22 cellular contexts compared by ENCODE assay signal in the genomic region with DNA sequence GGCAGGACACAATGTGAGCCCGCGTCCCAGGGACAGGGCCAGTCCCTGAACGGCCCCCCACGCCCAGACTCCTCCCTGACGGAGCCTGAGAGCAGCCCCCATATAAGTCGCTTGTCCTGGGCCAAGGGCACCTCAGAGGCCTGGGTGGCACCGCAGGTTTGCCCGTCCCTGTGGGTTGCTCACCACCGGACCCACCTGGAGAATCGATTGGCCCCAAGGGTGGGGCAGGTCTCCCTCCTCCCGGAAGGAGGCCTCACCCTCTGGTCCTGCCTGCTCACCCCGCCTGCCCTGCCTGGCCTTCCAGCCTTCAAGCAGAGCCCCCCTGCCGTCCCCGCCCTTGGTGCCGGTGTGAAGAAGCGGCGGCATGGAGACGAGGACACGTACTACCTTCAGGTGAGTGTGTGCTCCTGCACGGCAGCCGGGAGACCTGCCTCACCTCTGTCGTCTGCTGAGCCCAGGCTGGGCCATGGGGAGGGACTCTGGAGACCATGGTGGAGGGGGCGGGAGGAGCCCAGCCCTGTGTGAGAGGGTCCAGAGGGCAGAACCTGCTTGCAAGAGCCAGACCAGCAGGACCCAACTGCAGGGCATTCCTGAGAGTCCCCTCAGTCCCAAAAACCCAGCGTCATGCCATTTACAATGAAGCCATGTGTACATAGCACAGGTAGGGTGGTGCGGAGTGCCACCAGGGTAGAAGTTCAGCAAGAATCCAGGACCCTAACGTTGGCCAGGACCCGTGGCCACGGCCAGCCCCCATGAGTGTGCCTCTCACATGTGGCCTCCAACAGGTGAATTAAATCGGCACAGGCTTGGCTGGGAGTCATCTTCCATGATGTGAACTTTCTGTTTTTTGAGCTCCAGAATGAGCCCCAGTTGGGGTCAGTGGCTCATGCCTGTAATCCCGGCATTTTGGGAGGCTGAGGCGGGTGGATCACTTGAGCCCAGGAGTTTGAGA. TPM values are rescaled to one million over a fixed set of nuclear protein-coding genes. Genes with fewer than 3 reads are reported as not detected.
"Had no signal": no experiment of that assay in that cellular context is flagged by ENCODE, and none has a peak within 500 bp of the region (broad histone marks: within the 10 kb centered on the region; RNA-seq: fewer than 3 reads in every experiment).

No MANE protein-coding gene starts in this region.

- FAIRE-seq: HepG2 had no signal

- H3K9me3 ChIP-seq: SJCRH30 had no signal

- DNase-seq: IMR-90, MM.1S, NCI-H1092 treated with DMSO at 0.1 percent for 48 hours, NCI-H1436, NCI-H187, NCI-H2029, NCI-H2081 treated with DMSO at 0.1 percent for 48 hours, NCI-H2171, NCI-H446, NCI-H510A, NCI-H524 treated with DMSO at 0.1 percent for 48 hours, NCI-H69, NCI-H774, SHP77 treated with DMSO at 0.1 percent for 48 hours, SJCRH30 had no signal

- H3K4me3 ChIP-seq: SJCRH30 had no signal

- H3K4me2 ChIP-seq: KMS-11 had no signal

- H3K36me3 ChIP-seq: SJCRH30 had no signal

- H3K9ac ChIP-seq: KMS-11 had no signal

- H3K27me3 ChIP-seq: SJCRH30 had no signal

- H3K4me1 ChIP-seq: SJCRH30 had no signal

- ATAC-seq: Right ventricle myocardium inferior had no signal

- H3K27ac ChIP-seq: KMS-11, SJCRH30 had no signal

RNA-seq across cellular contexts. Expression of a gene that starts 24.1 kb away (rescaled TPM):
- total RNA-seq: HepG2, HT1080, IMR-90, M059J, OCI-LY7, PC-3, Right ventricle myocardium inferior, SJCRH30 had no signal
- polyA plus RNA-seq: HepG2, IMR-90 had no signal

RNA-seq across cellular contexts. Expression of a gene that starts 44.4 kb away (rescaled TPM):
- total RNA-seq: M059J, SJCRH30 had no signal
